Comparison of ENCODE assay signal across 23 cellular contexts in genomic region chr7:133258174-133258573, GRCh38. TPM values are rescaled to one million over a fixed set of nuclear protein-coding genes. Genes with fewer than 3 reads are reported as not detected.
DNase-seq lines count a peak whose midpoint lies in the region; ATAC-seq and TF ChIP-seq lines count a peak whose summit lies in the region.
"Had no signal": no experiment of that assay in that cellular context is flagged by ENCODE, and none has a peak within 500 bp of the region (broad histone marks: within the 10 kb centered on the region; RNA-seq: fewer than 3 reads in every experiment).

No MANE protein-coding gene starts in this region.

- peaks cover 54 to 80% (median 74%) of the 10 kb centered on the region in 3 donors for H3K4me1 Mint-ChIP-seq in CD8-positive, alpha-beta memory T cell
- peaks cover 22% of the 10 kb centered on the region for H3K4me1 Mint-ChIP-seq in endothelial cell (ENCODE audit: unreplicated experiment)

- H3K18ac ChIP-seq in trophoblast cell (ENCODE audit: low read length) = no peak overlapping the region

- POLR2A ChIA-PET in CD8-positive, alpha-beta memory T cell (lab: Charles Lee) = no interaction called here

- CTCF ChIA-PET in CD8-positive, alpha-beta memory T cell (lab: Charles Lee) = no interaction called here

- H2BK120ac ChIP-seq in trophoblast cell (ENCODE audit: insufficient read depth, low read length, poor library complexity) = no peak overlapping the region

- no peak overlapping the region for H3K27ac ChIP-seq in CD8-positive, alpha-beta memory T cell (ENCODE audit: low read depth, low read length)
- no peak overlapping the region for H3K27ac ChIP-seq in trophoblast cell (ENCODE audit: low read depth, low read length)
- H3K27ac ChIP-seq: HL-60, SJCRH30 had no signal

- no peaks in the 10 kb centered on the region for H3K27me3 ChIP-seq in CD8-positive, alpha-beta memory T cell (ENCODE audit: insufficient read depth, low read length, poor library complexity, severe bottlenecking)
- H3K27me3 ChIP-seq in trophoblast cell (ENCODE audit: insufficient read depth, low read length) = no peaks in the 10 kb centered on the region
- H3K27me3 ChIP-seq: BE2C, SJCRH30 had no signal

- peaks cover 5% of the 10 kb centered on the region for H3K79me2 ChIP-seq in trophoblast cell (ENCODE audit: control insufficient read depth, insufficient read depth, low read length, poor library complexity)

- no peak overlapping the region for H4K8ac ChIP-seq in trophoblast cell (ENCODE audit: low read depth, low read length)

- H4K12ac ChIP-seq in trophoblast cell (ENCODE audit: low read depth, low read length) = no peak overlapping the region

- no peak overlapping the region for H3K4me3 ChIP-seq in CD8-positive, alpha-beta memory T cell (ENCODE audit: low read length)
- no peak overlapping the region for H3K4me3 ChIP-seq in trophoblast cell (ENCODE audit: low read depth, low read length)
- H3K4me3 ChIP-seq: GM23338, HAP-1, SJCRH30 had no signal

- H3K36me3 ChIP-seq in CD8-positive, alpha-beta memory T cell (ENCODE audit: insufficient read depth, low read length) = no peaks in the 10 kb centered on the region
- peaks cover 2% of the 10 kb centered on the region in 2 experiments for H3K36me3 ChIP-seq in trophoblast cell (ENCODE audit: control insufficient read depth in 1 of 2, insufficient read depth in 2 of 2, low read length in 2 of 2)
- H3K36me3 ChIP-seq: HAP-1 had no signal

- no peaks in the 10 kb centered on the region for H3K27me3 Mint-ChIP-seq in CD8-positive, alpha-beta memory T cell
- H3K27me3 Mint-ChIP-seq in endothelial cell (ENCODE audit: unreplicated experiment) = peaks cover 5% of the 10 kb centered on the region

- H3K14ac ChIP-seq in trophoblast cell (ENCODE audit: low read length) = no peak overlapping the region

- H3K4me3 Mint-ChIP-seq in CD8-positive, alpha-beta memory T cell = peak overlapping the region in 3 of 7 donors; percentile 9 to 60 (median 15)
- no peak overlapping the region for H3K4me3 Mint-ChIP-seq in endothelial cell (ENCODE audit: unreplicated experiment)
- H3K4me3 Mint-ChIP-seq: GM23338 had no signal

- H3K23ac ChIP-seq in trophoblast cell (ENCODE audit: low read length) = peak overlapping the region; percentile 2

- no peak overlapping the region for H3K9ac ChIP-seq in trophoblast cell (ENCODE audit: low read length)

- H2AFZ ChIP-seq in trophoblast cell (ENCODE audit: insufficient read depth, low read length, poor library complexity) = no peak overlapping the region
- H2AFZ ChIP-seq: GM23338 had no signal

- DNase-seq in CD8-positive, alpha-beta memory T cell = no peak
- DNase-seq in endothelial cell (ENCODE audit: low spot score) (no peak), trophoblast cell (no peak)
- no peak for DNase-seq in activated effector memory CD4-positive, alpha-beta T cell treated with Interleukin-2 at 50 U/mL for 16 hours
- DNase-seq: BE2C, COR-L47, DMS79, KG1, NCI-H1092 treated with DMSO at 0.1 percent for 48 hours, NCI-H146, NCI-H2029, NCI-H226, NCI-H524 treated with DMSO at 0.1 percent for 48 hours, NCI-H82, OCI-M1, SJCRH30 had no signal

- H3K4ac ChIP-seq in trophoblast cell (ENCODE audit: low read depth, low read length) = no peak overlapping the region

- no peak overlapping the region for H2AK5ac ChIP-seq in trophoblast cell (ENCODE audit: low read length)

- peaks cover 11% of the 10 kb centered on the region for H3K4me1 ChIP-seq in CD8-positive, alpha-beta memory T cell (ENCODE audit: insufficient read depth, low read length)
- H3K4me1 ChIP-seq in trophoblast cell (ENCODE audit: control insufficient read depth in 1 of 2, insufficient read depth in 2 of 2, low read length in 2 of 2) = no peaks in the 10 kb centered on the region

- no peaks in the 10 kb centered on the region for H3K9me3 Mint-ChIP-seq in CD8-positive, alpha-beta memory T cell
- H3K9me3 Mint-ChIP-seq in endothelial cell (ENCODE audit: unreplicated experiment) = no peaks in the 10 kb centered on the region
- H3K9me3 Mint-ChIP-seq: GM23338 had no signal

- no peak overlapping the region for H3K4me2 ChIP-seq in trophoblast cell (ENCODE audit: low read length)
- H3K4me2 ChIP-seq: GM23338 had no signal

- ATAC-seq in GM18907 (IDR thresholded peaks at IDR 0.05; ENCODE audit: unreplicated experiment) (peak; percentile 51), HG03196 (IDR thresholded peaks at IDR 0.05; ENCODE audit: unreplicated experiment) (no peak), GM21786 (IDR thresholded peaks at IDR 0.05; ENCODE audit: unreplicated experiment) (no peak)
- ATAC-seq: GM23338, HepG2 had no signal

- H2BK12ac ChIP-seq in trophoblast cell (ENCODE audit: low read length) = no peak overlapping the region

- H3K36me3 Mint-ChIP-seq in CD8-positive, alpha-beta memory T cell = peaks cover 5 to 12% (median 6%) of the 10 kb centered on the region in 3 donors
- H3K36me3 Mint-ChIP-seq in endothelial cell (ENCODE audit: low read depth, unreplicated experiment) = no peaks in the 10 kb centered on the region

- no peaks in the 10 kb centered on the region for H3K9me3 ChIP-seq in CD8-positive, alpha-beta memory T cell (ENCODE audit: low read length)
- no peaks in the 10 kb centered on the region for H3K9me3 ChIP-seq in trophoblast cell (ENCODE audit: insufficient read depth, low read depth, low read length)
- H3K9me3 ChIP-seq: BE2C, HAP-1, SJCRH30 had no signal

- peak overlapping the region in 5 of 8 donors; percentile 1 to 54 (median 39) for H3K27ac Mint-ChIP-seq in CD8-positive, alpha-beta memory T cell
- peak overlapping the region; percentile 13 for H3K27ac Mint-ChIP-seq in endothelial cell (ENCODE audit: unreplicated experiment)
- H3K27ac Mint-ChIP-seq: GM23338 had no signal

- H3K79me1 ChIP-seq in trophoblast cell (ENCODE audit: low read length) = peaks cover 2% of the 10 kb centered on the region

- H2BK5ac ChIP-seq in trophoblast cell (ENCODE audit: low read depth, low read length, poor library complexity) = no peak overlapping the region

- no peak for TF ChIP-seq CTCF in endothelial cell (IDR thresholded peaks at IDR 0.05; ENCODE audit: unreplicated experiment)

- no peak overlapping the region for H4K91ac ChIP-seq in trophoblast cell (ENCODE audit: low read depth, low read length)

- WGBS in trophoblast cell (ENCODE audit: extremely low coverage, insufficient coverage, insufficient read length) = no CpG with 5 or more reads among the region's 6 CpGs

RNA-seq across cellular contexts. Expression of gene EXOC4, which starts 5.3 kb away (rescaled TPM):
- 10 to 100 TPM; 50.3 to 53.2 TPM for total RNA-seq in CD8-positive, alpha-beta memory T cell
- polyA plus RNA-seq in CD8-positive, alpha-beta memory T cell = 34.5 TPM
- 94.0 TPM for total RNA-seq in endothelial cell (ENCODE audit: unreplicated experiment)
- polyA plus RNA-seq in trophoblast cell (2013) = 35.4 and 37.4 TPM in 2 replicates
